8 cellular contexts compared by ENCODE assay signal in genomic region chr7:112550468-112551060, GRCh38.
DNase-seq lines count a peak whose midpoint lies in the region; ATAC-seq, FAIRE-seq and TF ChIP-seq lines count a peak whose summit lies in the region.

No MANE protein-coding gene starts in this region.

- H3K4me1 Mint-ChIP-seq in nephron progenitor cell, result no peaks in the 10 kb centered on the region
- no peaks in the 10 kb centered on the region for H3K4me1 Mint-ChIP-seq in activated CD4-positive, alpha-beta memory T cell treated with anti-CD3 and anti-CD28 coated beads for 36 hours (ENCODE audit: low read depth)

- CTCF ChIA-PET in activated CD4-positive, alpha-beta memory T cell treated with anti-CD3 and anti-CD28 coated beads for 36 hours (lab: Charles Lee), result interaction anchor here (0.5 to 3.0 kb wide), 18 partner anchors 8 to 1160 kb away, joined by 3 to 42 read pairs (median 5); no protein-coding TSS in a partner anchor

- no peak overlapping the region for H3K27ac Mint-ChIP-seq in nephron progenitor cell
- H3K27ac Mint-ChIP-seq in activated CD4-positive, alpha-beta memory T cell treated with anti-CD3 and anti-CD28 coated beads for 36 hours, result no peak overlapping the region

- H3K4me3 ChIP-seq in epithelial cell of proximal tubule (ENCODE audit: low read depth, low read length), result no peak overlapping the region

- H3K27me3 Mint-ChIP-seq in nephron progenitor cell (ENCODE audit: low read depth, poor library complexity), result peaks cover 6% of the 10 kb centered on the region
- H3K27me3 Mint-ChIP-seq in activated CD4-positive, alpha-beta memory T cell treated with anti-CD3 and anti-CD28 coated beads for 36 hours, result peaks cover 5% of the 10 kb centered on the region

- intact Hi-C loops in activated CD4-positive, alpha-beta memory T cell treated with anti-CD3 and anti-CD28 coated beads for 36 hours (cut with micrococcal nuclease), result loop anchor here (1.0 to 10.0 kb wide), 6 partner anchors 314 to 1160 kb away; a partner anchor contains a TSS

- POLR2A ChIA-PET in activated CD4-positive, alpha-beta memory T cell treated with anti-CD3 and anti-CD28 coated beads for 36 hours (lab: Charles Lee), result no interaction called here

- peak; percentile 90 for ATAC-seq in GM21717 (IDR thresholded peaks at IDR 0.05; ENCODE audit: unreplicated experiment)

- DNase-seq in EH (ENCODE audit: low read depth), result peak; percentile 65
- DNase-seq in HuH-7.5 (ENCODE audit: low spot score), result peak; percentile 29
- DNase-seq in SIG-M5 treated with dmso at 0.1 percent for 504 hours (lab: John Stamatoyannopoulos, UW; ENCODE audit: unreplicated experiment), result peak; percentile 66
- DNase-seq in epithelial cell of proximal tubule (ENCODE audit: low read depth), result no peak
- DNase-seq in nephron progenitor cell, result no peak
- no peak for DNase-seq in activated CD4-positive, alpha-beta memory T cell treated with anti-CD3 and anti-CD28 coated beads for 36 hours

- TF ChIP-seq CTCF in epithelial cell of proximal tubule (conservative IDR thresholded peaks at IDR 0.05; ENCODE audit: low read depth, low read length) (peak; percentile 98), nephron progenitor cell (IDR thresholded peaks at IDR 0.05) (peak; percentile 60)

- H3K36me3 Mint-ChIP-seq in nephron progenitor cell (ENCODE audit: low read depth), result no peaks in the 10 kb centered on the region
- no peaks in the 10 kb centered on the region for H3K36me3 Mint-ChIP-seq in activated CD4-positive, alpha-beta memory T cell treated with anti-CD3 and anti-CD28 coated beads for 36 hours

- H3K4me3 Mint-ChIP-seq in nephron progenitor cell, result no peak overlapping the region
- H3K4me3 Mint-ChIP-seq in activated CD4-positive, alpha-beta memory T cell treated with anti-CD3 and anti-CD28 coated beads for 36 hours, result no peak overlapping the region

- peak; percentile 75 for FAIRE-seq in A204.1 (lab: Jason Lieb, UNC)

- H3K9me3 Mint-ChIP-seq in nephron progenitor cell, result peaks cover 19% of the 10 kb centered on the region
- H3K9me3 Mint-ChIP-seq in activated CD4-positive, alpha-beta memory T cell treated with anti-CD3 and anti-CD28 coated beads for 36 hours, result no peaks in the 10 kb centered on the region

Comparison
In these comparisons a context has a peak if more than half of its experiments do, and no peak if none do; other contexts are left out.
1. DNase-seq: peak in EH (single experiment), HuH-7.5 (single experiment) and SIG-M5 treated with dmso at 0.1 percent for 504 hours (single experiment); none in epithelial cell of proximal tubule (single experiment), nephron progenitor cell (single experiment) and activated CD4-positive, alpha-beta memory T cell treated with anti-CD3 and anti-CD28 coated beads for 36 hours (single experiment).